16 cellular contexts compared by ENCODE assay signal in the genomic region with DNA sequence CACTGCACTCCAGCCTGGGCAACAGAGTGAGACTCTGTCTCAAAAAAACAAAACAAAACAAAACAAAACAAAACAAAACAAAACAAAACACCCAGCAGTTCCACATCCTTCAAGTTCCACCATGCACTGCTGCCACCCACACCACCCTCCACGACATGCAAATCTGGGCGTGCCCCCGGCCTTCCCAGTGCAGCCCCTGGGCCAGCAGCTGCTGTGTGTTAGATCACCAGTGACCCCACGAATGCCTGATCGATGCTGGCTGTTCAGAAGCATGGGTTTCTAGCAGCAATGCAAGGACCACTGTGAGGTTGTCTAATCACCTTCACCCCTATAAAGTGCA. TPM values are rescaled to one million over a fixed set of nuclear protein-coding genes. Genes with fewer than 3 reads are reported as not detected.
DNase-seq lines count a peak whose midpoint lies in the region; ATAC-seq and TF ChIP-seq lines count a peak whose summit lies in the region.
"Had no signal": no experiment of that assay in that cellular context is flagged by ENCODE, and none has a peak within 500 bp of the region (broad histone marks: within the 10 kb centered on the region; RNA-seq: fewer than 3 reads in every experiment).

No MANE protein-coding gene starts in this region.

- H3K27ac Mint-ChIP-seq in activated naive CD8-positive, alpha-beta T cell treated with anti-CD3 and anti-CD28 coated beads, Interleukin-2, amount 10 ng/mL, durations not matched to agents 7 days and 5 days: no peak overlapping the region
- H3K27ac Mint-ChIP-seq in activated naive CD8-positive, alpha-beta T cell treated with anti-CD3 and anti-CD28 coated beads, Interleukin-2, amount 50 U/mL, for 24 hours: no peak overlapping the region

- H3K27ac ChIP-seq in coronary artery: no peak overlapping the region

- no peak for ATAC-seq in activated naive CD8-positive, alpha-beta T cell treated with anti-CD3 and anti-CD28 coated beads, Interleukin-2, amount 10 ng/mL, durations not matched to agents 7 days and 5 days (ENCODE audit: low read depth)
- ATAC-seq in activated naive CD8-positive, alpha-beta T cell treated with anti-CD3 and anti-CD28 coated beads, Interleukin-2, amount 50 U/mL, for 24 hours: no peak
- ATAC-seq in sciatic nerve (no peak), HG03521 (IDR thresholded peaks at IDR 0.05; ENCODE audit: unreplicated experiment) (no peak)
- ATAC-seq: HepG2 had no signal

- H3K4me3 Mint-ChIP-seq in activated naive CD8-positive, alpha-beta T cell treated with anti-CD3 and anti-CD28 coated beads, Interleukin-2, amount 10 ng/mL, durations not matched to agents 7 days and 5 days: no peak overlapping the region
- H3K4me3 Mint-ChIP-seq in activated naive CD8-positive, alpha-beta T cell treated with anti-CD3 and anti-CD28 coated beads, Interleukin-2, amount 50 U/mL, for 24 hours: no peak overlapping the region

- no peak for TF ChIP-seq CTCF in coronary artery (IDR thresholded peaks at IDR 0.05)

- POLR2A ChIA-PET in activated naive CD8-positive, alpha-beta T cell treated with anti-CD3 and anti-CD28 coated beads, Interleukin-2, amount 10 ng/mL, durations not matched to agents 7 days and 5 days (lab: Charles Lee): no interaction called here

- H3K27me3 Mint-ChIP-seq in activated naive CD8-positive, alpha-beta T cell treated with anti-CD3 and anti-CD28 coated beads, Interleukin-2, amount 10 ng/mL, durations not matched to agents 7 days and 5 days: peaks cover 2% of the 10 kb centered on the region
- H3K27me3 Mint-ChIP-seq in activated naive CD8-positive, alpha-beta T cell treated with anti-CD3 and anti-CD28 coated beads, Interleukin-2, amount 50 U/mL, for 24 hours: peaks cover 2% of the 10 kb centered on the region

- no peaks in the 10 kb centered on the region for H3K36me3 Mint-ChIP-seq in activated naive CD8-positive, alpha-beta T cell treated with anti-CD3 and anti-CD28 coated beads, Interleukin-2, amount 10 ng/mL, durations not matched to agents 7 days and 5 days
- H3K36me3 Mint-ChIP-seq in activated naive CD8-positive, alpha-beta T cell treated with anti-CD3 and anti-CD28 coated beads, Interleukin-2, amount 50 U/mL, for 24 hours (ENCODE audit: low read depth): no peaks in the 10 kb centered on the region

- H3K9me3 Mint-ChIP-seq in activated naive CD8-positive, alpha-beta T cell treated with anti-CD3 and anti-CD28 coated beads, Interleukin-2, amount 10 ng/mL, durations not matched to agents 7 days and 5 days: peaks cover 7% of the 10 kb centered on the region
- H3K9me3 Mint-ChIP-seq in activated naive CD8-positive, alpha-beta T cell treated with anti-CD3 and anti-CD28 coated beads, Interleukin-2, amount 50 U/mL, for 24 hours: peaks cover 13% of the 10 kb centered on the region

- H3K4me3 ChIP-seq in coronary artery: no peak overlapping the region

- intact Hi-C loops in sciatic nerve (cut with DNase I): no loop called here

- peak; percentile 15 for DNase-seq in activated naive CD8-positive, alpha-beta T cell treated with anti-CD3 and anti-CD28 coated beads, Interleukin-2, amount 10 ng/mL, durations not matched to agents 7 days and 5 days
- DNase-seq in activated naive CD8-positive, alpha-beta T cell treated with anti-CD3 and anti-CD28 coated beads, Interleukin-2, amount 50 U/mL, for 24 hours: no peak
- peak; percentile 35 for DNase-seq in coronary artery (ENCODE audit: low spot score)
- peak; percentile 33 for DNase-seq in sciatic nerve (ENCODE audit: low spot score)
- DNase-seq in HK-2 (ENCODE audit: unreplicated experiment): no peak
- DNase-seq in NCI-H187 (lab: John Stamatoyannopoulos, UW): no peak
- DNase-seq: C1 segment of cervical spinal cord, DMS79, KBM-7, MV-4-11, NCI-H1694 treated with DMSO at 0.1 percent for 48 hours, NCI-H2107, NCI-H510A treated with DMSO at 0.1 percent for 48 hours, NCI-H82 had no signal

- H3K4me1 Mint-ChIP-seq in activated naive CD8-positive, alpha-beta T cell treated with anti-CD3 and anti-CD28 coated beads, Interleukin-2, amount 10 ng/mL, durations not matched to agents 7 days and 5 days: no peaks in the 10 kb centered on the region
- H3K4me1 Mint-ChIP-seq in activated naive CD8-positive, alpha-beta T cell treated with anti-CD3 and anti-CD28 coated beads, Interleukin-2, amount 50 U/mL, for 24 hours: no peaks in the 10 kb centered on the region

RNA-seq across cellular contexts. Expression of a gene that starts 36.3 kb away (rescaled TPM):
- total RNA-seq in activated naive CD8-positive, alpha-beta T cell treated with anti-CD3 and anti-CD28 coated beads, Interleukin-2, amount 10 ng/mL, durations not matched to agents 7 days and 5 days: not detected
- 2.4 TPM for total RNA-seq in sciatic nerve

Comparison
In these comparisons a context has a peak if more than half of its experiments do, and no peak if none do; other contexts are left out.
1. DNase-seq: peak in activated naive CD8-positive, alpha-beta T cell treated with anti-CD3 and anti-CD28 coated beads, Interleukin-2, amount 10 ng/mL, durations not matched to agents 7 days and 5 days (single experiment), coronary artery (single experiment) and sciatic nerve (single experiment); none in activated naive CD8-positive, alpha-beta T cell treated with anti-CD3 and anti-CD28 coated beads, Interleukin-2, amount 50 U/mL, for 24 hours (single experiment), HK-2 (single experiment) and NCI-H187 (0 of 2).